ENCODE assay signal across 1 cellular context in the genomic region with DNA sequence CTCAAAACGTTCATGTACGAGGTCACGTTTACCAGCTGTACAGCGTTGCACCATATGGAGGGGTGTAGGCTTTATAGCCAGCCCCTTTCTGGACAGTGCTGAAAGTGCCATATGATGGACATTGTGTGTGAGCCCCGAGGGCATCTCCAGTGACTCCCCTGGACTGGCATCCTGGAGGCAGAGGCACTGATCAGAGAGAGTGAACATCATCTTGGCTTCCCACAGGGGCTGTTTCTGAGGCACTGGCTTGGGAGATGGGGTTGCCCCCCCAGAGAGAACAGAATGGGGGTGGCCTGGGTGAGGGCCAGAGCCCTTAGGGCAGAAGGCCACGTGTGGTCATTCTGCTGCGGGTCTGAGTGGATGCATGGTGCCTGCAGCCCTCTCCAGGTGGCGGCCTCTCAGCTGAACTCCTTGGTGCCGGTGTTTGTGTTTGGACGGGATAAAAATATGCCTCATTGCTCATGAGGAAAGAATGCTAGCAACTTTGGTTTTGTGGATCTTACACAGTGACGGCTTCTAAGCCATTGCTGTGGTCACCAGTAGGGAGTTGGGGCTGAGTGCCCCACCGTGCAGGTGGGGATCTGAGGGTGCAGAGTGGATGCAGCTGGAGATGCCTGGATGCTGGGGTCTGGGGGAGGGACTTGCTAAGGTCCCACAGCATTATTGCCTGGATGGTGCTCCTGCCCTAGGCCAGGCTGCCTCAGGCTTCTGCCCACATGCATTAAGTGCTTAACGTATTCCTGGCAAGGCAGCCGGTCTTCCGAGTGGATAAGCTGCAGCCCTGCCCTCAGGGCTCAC.
TF ChIP-seq lines count a peak whose summit lies in the region.

No MANE protein-coding gene starts in this region.

TF ChIP-seq in HepG2, 621 proteins besides CTCF, POLR2A, EP300 and RAD21 (continued from another document):
- TF ChIP-seq, protein P1, sequence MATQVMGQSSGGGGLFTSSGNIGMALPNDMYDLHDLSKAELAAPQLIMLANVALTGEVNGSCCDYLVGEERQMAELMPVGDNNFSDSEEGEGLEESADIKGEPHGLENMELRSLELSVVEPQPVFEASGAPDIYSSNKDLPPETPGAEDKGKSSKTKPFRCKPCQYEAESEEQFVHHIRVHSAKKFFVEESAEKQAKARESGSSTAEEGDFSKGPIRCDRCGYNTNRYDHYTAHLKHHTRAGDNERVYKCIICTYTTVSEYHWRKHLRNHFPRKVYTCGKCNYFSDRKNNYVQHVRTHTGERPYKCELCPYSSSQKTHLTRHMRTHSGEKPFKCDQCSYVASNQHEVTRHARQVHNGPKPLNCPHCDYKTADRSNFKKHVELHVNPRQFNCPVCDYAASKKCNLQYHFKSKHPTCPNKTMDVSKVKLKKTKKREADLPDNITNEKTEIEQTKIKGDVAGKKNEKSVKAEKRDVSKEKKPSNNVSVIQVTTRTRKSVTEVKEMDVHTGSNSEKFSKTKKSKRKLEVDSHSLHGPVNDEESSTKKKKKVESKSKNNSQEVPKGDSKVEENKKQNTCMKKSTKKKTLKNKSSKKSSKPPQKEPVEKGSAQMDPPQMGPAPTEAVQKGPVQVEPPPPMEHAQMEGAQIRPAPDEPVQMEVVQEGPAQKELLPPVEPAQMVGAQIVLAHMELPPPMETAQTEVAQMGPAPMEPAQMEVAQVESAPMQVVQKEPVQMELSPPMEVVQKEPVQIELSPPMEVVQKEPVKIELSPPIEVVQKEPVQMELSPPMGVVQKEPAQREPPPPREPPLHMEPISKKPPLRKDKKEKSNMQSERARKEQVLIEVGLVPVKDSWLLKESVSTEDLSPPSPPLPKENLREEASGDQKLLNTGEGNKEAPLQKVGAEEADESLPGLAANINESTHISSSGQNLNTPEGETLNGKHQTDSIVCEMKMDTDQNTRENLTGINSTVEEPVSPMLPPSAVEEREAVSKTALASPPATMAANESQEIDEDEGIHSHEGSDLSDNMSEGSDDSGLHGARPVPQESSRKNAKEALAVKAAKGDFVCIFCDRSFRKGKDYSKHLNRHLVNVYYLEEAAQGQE (IDR thresholded peaks at IDR 0.05; ENCODE audit: borderline replicate concordance in 1 of 2, low read depth in 1 of 2, low read length in 2 of 2): no peak
- TF ChIP-seq, protein P2, sequence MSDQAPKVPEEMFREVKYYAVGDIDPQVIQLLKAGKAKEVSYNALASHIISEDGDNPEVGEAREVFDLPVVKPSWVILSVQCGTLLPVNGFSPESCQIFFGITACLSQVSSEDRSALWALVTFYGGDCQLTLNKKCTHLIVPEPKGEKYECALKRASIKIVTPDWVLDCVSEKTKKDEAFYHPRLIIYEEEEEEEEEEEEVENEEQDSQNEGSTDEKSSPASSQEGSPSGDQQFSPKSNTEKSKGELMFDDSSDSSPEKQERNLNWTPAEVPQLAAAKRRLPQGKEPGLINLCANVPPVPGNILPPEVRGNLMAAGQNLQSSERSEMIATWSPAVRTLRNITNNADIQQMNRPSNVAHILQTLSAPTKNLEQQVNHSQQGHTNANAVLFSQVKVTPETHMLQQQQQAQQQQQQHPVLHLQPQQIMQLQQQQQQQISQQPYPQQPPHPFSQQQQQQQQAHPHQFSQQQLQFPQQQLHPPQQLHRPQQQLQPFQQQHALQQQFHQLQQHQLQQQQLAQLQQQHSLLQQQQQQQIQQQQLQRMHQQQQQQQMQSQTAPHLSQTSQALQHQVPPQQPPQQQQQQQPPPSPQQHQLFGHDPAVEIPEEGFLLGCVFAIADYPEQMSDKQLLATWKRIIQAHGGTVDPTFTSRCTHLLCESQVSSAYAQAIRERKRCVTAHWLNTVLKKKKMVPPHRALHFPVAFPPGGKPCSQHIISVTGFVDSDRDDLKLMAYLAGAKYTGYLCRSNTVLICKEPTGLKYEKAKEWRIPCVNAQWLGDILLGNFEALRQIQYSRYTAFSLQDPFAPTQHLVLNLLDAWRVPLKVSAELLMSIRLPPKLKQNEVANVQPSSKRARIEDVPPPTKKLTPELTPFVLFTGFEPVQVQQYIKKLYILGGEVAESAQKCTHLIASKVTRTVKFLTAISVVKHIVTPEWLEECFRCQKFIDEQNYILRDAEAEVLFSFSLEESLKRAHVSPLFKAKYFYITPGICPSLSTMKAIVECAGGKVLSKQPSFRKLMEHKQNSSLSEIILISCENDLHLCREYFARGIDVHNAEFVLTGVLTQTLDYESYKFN (CRISPR knock-in tag; conservative IDR thresholded peaks at IDR 0.05): 0 out of 2 replicates have a peak, but pooled peaks have one; percentile 21
- TF ChIP-seq TARDBP (CRISPR knock-in tag; IDR thresholded peaks at IDR 0.05): peak; percentile 58
- TF ChIP-seq, protein P3, sequence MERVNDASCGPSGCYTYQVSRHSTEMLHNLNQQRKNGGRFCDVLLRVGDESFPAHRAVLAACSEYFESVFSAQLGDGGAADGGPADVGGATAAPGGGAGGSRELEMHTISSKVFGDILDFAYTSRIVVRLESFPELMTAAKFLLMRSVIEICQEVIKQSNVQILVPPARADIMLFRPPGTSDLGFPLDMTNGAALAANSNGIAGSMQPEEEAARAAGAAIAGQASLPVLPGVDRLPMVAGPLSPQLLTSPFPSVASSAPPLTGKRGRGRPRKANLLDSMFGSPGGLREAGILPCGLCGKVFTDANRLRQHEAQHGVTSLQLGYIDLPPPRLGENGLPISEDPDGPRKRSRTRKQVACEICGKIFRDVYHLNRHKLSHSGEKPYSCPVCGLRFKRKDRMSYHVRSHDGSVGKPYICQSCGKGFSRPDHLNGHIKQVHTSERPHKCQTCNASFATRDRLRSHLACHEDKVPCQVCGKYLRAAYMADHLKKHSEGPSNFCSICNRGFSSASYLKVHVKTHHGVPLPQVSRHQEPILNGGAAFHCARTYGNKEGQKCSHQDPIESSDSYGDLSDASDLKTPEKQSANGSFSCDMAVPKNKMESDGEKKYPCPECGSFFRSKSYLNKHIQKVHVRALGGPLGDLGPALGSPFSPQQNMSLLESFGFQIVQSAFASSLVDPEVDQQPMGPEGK (CRISPR knock-in tag; IDR thresholded peaks at IDR 0.05): peak; percentile 39
